Comparison of ENCODE assay signal across 16 cellular contexts in genomic region chr3:50008931-50009330, GRCh38.
DNase-seq lines count a peak whose midpoint lies in the region; ATAC-seq and TF ChIP-seq lines count a peak whose summit lies in the region.
"Had no signal": no experiment of that assay in that cellular context is flagged by ENCODE, and none has a peak within 500 bp of the region (broad histone marks: within the 10 kb centered on the region; RNA-seq: fewer than 3 reads in every experiment).

No MANE protein-coding gene starts in this region.

- H3K9me3 ChIP-seq in upper lobe of right lung (no peaks in the 10 kb centered on the region), prostate gland (no peaks in the 10 kb centered on the region), suprapubic skin (no peaks in the 10 kb centered on the region)

- no peaks in the 10 kb centered on the region for H3K4me1 Mint-ChIP-seq in activated naive CD8-positive, alpha-beta T cell treated with anti-CD3 and anti-CD28 coated beads, Interleukin-2, amount 10 ng/mL, durations not matched to agents 7 days and 5 days
- no peaks in the 10 kb centered on the region for H3K4me1 Mint-ChIP-seq in activated naive CD8-positive, alpha-beta T cell treated with anti-CD3 and anti-CD28 coated beads for 36 hours
- H3K4me1 Mint-ChIP-seq: activated CD4-positive, alpha-beta T cell treated with anti-CD3 and anti-CD28 coated beads, Interleukin-2, amount 10 ng/mL, durations not matched to agents 7 days and 5 days had no signal

- no peaks in the 10 kb centered on the region for H3K27me3 Mint-ChIP-seq in activated naive CD8-positive, alpha-beta T cell treated with anti-CD3 and anti-CD28 coated beads, Interleukin-2, amount 10 ng/mL, durations not matched to agents 7 days and 5 days
- H3K27me3 Mint-ChIP-seq in activated naive CD8-positive, alpha-beta T cell treated with anti-CD3 and anti-CD28 coated beads for 36 hours, result no peaks in the 10 kb centered on the region
- H3K27me3 Mint-ChIP-seq: activated CD4-positive, alpha-beta T cell treated with anti-CD3 and anti-CD28 coated beads, Interleukin-2, amount 10 ng/mL, durations not matched to agents 7 days and 5 days; naive B cell; T-cell had no signal

- no peaks in the 10 kb centered on the region for H3K9me3 Mint-ChIP-seq in activated naive CD8-positive, alpha-beta T cell treated with anti-CD3 and anti-CD28 coated beads, Interleukin-2, amount 10 ng/mL, durations not matched to agents 7 days and 5 days
- no peaks in the 10 kb centered on the region for H3K9me3 Mint-ChIP-seq in activated naive CD8-positive, alpha-beta T cell treated with anti-CD3 and anti-CD28 coated beads for 36 hours
- H3K9me3 Mint-ChIP-seq: activated CD4-positive, alpha-beta T cell treated with anti-CD3 and anti-CD28 coated beads, Interleukin-2, amount 10 ng/mL, durations not matched to agents 7 days and 5 days; naive B cell; T-cell had no signal

- H3K36me3 Mint-ChIP-seq in activated naive CD8-positive, alpha-beta T cell treated with anti-CD3 and anti-CD28 coated beads, Interleukin-2, amount 10 ng/mL, durations not matched to agents 7 days and 5 days, result peaks cover 14% of the 10 kb centered on the region
- peaks cover 7% of the 10 kb centered on the region for H3K36me3 Mint-ChIP-seq in activated naive CD8-positive, alpha-beta T cell treated with anti-CD3 and anti-CD28 coated beads for 36 hours

- no peak for DNase-seq in activated naive CD8-positive, alpha-beta T cell treated with anti-CD3 and anti-CD28 coated beads, Interleukin-2, amount 10 ng/mL, durations not matched to agents 7 days and 5 days
- DNase-seq in activated naive CD8-positive, alpha-beta T cell treated with anti-CD3 and anti-CD28 coated beads for 36 hours, result no peak
- DNase-seq in SW480 (ENCODE audit: low spot score) (peak; percentile 11), fibroblast of villous mesenchyme (ENCODE audit: low read depth) (peak; percentile 6), upper lobe of right lung (no peak), prostate gland (ENCODE audit: low spot score) (no peak), suprapubic skin (ENCODE audit: low spot score in 2 of 2) (no peak), cerebellar nuclear complex (lab: John Stamatoyannopoulos, UW) (no peak)
- DNase-seq: activated CD4-positive, alpha-beta T cell treated with anti-CD3 and anti-CD28 coated beads, Interleukin-2, amount 10 ng/mL, durations not matched to agents 7 days and 5 days; DMS153; kidney; naive B cell; NCI-H1694 treated with DMSO at 0.1 percent for 48 hours; T-cell had no signal

- H3K27me3 ChIP-seq in upper lobe of right lung, result no peaks in the 10 kb centered on the region
- H3K27me3 ChIP-seq in prostate gland (replicated peaks; ENCODE audit: insufficient read depth), result no peaks in the 10 kb centered on the region
- no peaks in the 10 kb centered on the region for H3K27me3 ChIP-seq in suprapubic skin
- H3K27me3 ChIP-seq: cardiac muscle cell had no signal

- POLR2A ChIA-PET in activated naive CD8-positive, alpha-beta T cell treated with anti-CD3 and anti-CD28 coated beads, Interleukin-2, amount 10 ng/mL, durations not matched to agents 7 days and 5 days (lab: Charles Lee), result no interaction called here

- 69% methylated on average over 1 of the region's 1 CpG for WGBS in prostate gland
- 63% methylated on average over 1 of the region's 1 CpG for WGBS in suprapubic skin

- peak overlapping the region; percentile 7 for H3K27ac Mint-ChIP-seq in activated naive CD8-positive, alpha-beta T cell treated with anti-CD3 and anti-CD28 coated beads, Interleukin-2, amount 10 ng/mL, durations not matched to agents 7 days and 5 days
- no peak overlapping the region for H3K27ac Mint-ChIP-seq in activated naive CD8-positive, alpha-beta T cell treated with anti-CD3 and anti-CD28 coated beads for 36 hours
- H3K27ac Mint-ChIP-seq: activated CD4-positive, alpha-beta T cell treated with anti-CD3 and anti-CD28 coated beads, Interleukin-2, amount 10 ng/mL, durations not matched to agents 7 days and 5 days had no signal

- no peak for TF ChIP-seq POLR2A in prostate gland (IDR thresholded peaks at IDR 0.05)
- no peak for TF ChIP-seq POLR2A in suprapubic skin (IDR thresholded peaks at IDR 0.05)

- H3K4me1 ChIP-seq in upper lobe of right lung (no peaks in the 10 kb centered on the region), prostate gland (replicated peaks) (no peaks in the 10 kb centered on the region), suprapubic skin (no peaks in the 10 kb centered on the region)

- H3K27ac ChIP-seq in upper lobe of right lung (no peak overlapping the region), prostate gland (no peak overlapping the region), suprapubic skin (no peak overlapping the region)
- H3K27ac ChIP-seq: cardiac muscle cell, skin epidermis had no signal

- ATAC-seq in activated naive CD8-positive, alpha-beta T cell treated with anti-CD3 and anti-CD28 coated beads, Interleukin-2, amount 10 ng/mL, durations not matched to agents 7 days and 5 days (ENCODE audit: low read depth), result no peak
- ATAC-seq in upper lobe of right lung, result peak; percentile 32
- ATAC-seq: T-cell had no signal

- H3K4me3 ChIP-seq in fibroblast of villous mesenchyme (ENCODE audit: low read depth, low read length) (no peak overlapping the region), upper lobe of right lung (no peak overlapping the region), prostate gland (no peak overlapping the region), suprapubic skin (no peak overlapping the region)
- H3K4me3 ChIP-seq: cardiac muscle cell, skin epidermis had no signal

- no peak overlapping the region for H3K4me3 Mint-ChIP-seq in activated naive CD8-positive, alpha-beta T cell treated with anti-CD3 and anti-CD28 coated beads, Interleukin-2, amount 10 ng/mL, durations not matched to agents 7 days and 5 days
- no peak overlapping the region for H3K4me3 Mint-ChIP-seq in activated naive CD8-positive, alpha-beta T cell treated with anti-CD3 and anti-CD28 coated beads for 36 hours
- H3K4me3 Mint-ChIP-seq: activated CD4-positive, alpha-beta T cell treated with anti-CD3 and anti-CD28 coated beads, Interleukin-2, amount 10 ng/mL, durations not matched to agents 7 days and 5 days; T-cell had no signal

- TF ChIP-seq CTCF in fibroblast of villous mesenchyme (IDR thresholded peaks at IDR 0.05; ENCODE audit: insufficient read depth, low read depth, low read length) (no peak), upper lobe of right lung (IDR thresholded peaks at IDR 0.05) (no peak), prostate gland (IDR thresholded peaks at IDR 0.05) (no peak), suprapubic skin (IDR thresholded peaks at IDR 0.05) (no peak)

- TF ChIP-seq EP300 in suprapubic skin (IDR thresholded peaks at IDR 0.05), result no peak

- intact Hi-C loops in upper lobe of right lung (cut with DNase I), result no loop called here
- intact Hi-C loops in prostate gland (cut with DNase I), result no loop called here

- H3K36me3 ChIP-seq in upper lobe of right lung (peaks cover 29% of the 10 kb centered on the region), prostate gland (no peaks in the 10 kb centered on the region), suprapubic skin (peaks cover 13% of the 10 kb centered on the region)
- H3K36me3 ChIP-seq: cardiac muscle cell had no signal

Comparison
In these comparisons a context has a peak if more than half of its experiments do, and no peak if none do; other contexts are left out.
1. DNase-seq: peak in SW480 (single experiment) and fibroblast of villous mesenchyme (single experiment); none in activated naive CD8-positive, alpha-beta T cell treated with anti-CD3 and anti-CD28 coated beads, Interleukin-2, amount 10 ng/mL, durations not matched to agents 7 days and 5 days (single experiment), activated naive CD8-positive, alpha-beta T cell treated with anti-CD3 and anti-CD28 coated beads for 36 hours (single experiment), upper lobe of right lung (single experiment), prostate gland (single experiment), suprapubic skin (0 of 2) and cerebellar nuclear complex (0 of 2).